In genomic region chr11:11297578-11297977, GRCh38 we compare ENCODE assay signal across 1 cellular context.
TF ChIP-seq lines count a peak whose summit lies in the region.

No MANE protein-coding gene starts in this region.

TF ChIP-seq in HEK293, 187 proteins besides CTCF, POLR2A, EP300 and RAD21:
- TF ChIP-seq EGR2 (tag by site-specific recombination; IDR thresholded peaks at IDR 0.05; ENCODE audit: low read depth) (peak; percentile 22; the same call in 1 of the 2 replicates), ZNF133 (tag by site-specific recombination; IDR thresholded peaks at IDR 0.05) (no peak), ZFHX2 (tag by site-specific recombination; conservative IDR thresholded peaks at IDR 0.05) (peak; percentile 48; the same call in 1 of the 2 replicates)
